In genomic region chr12:102388469-102388868, GRCh38 we compare ENCODE assay signal across 1 cellular context.
TF ChIP-seq lines count a peak whose summit lies in the region.

No MANE protein-coding gene starts in this region.

TF ChIP-seq in HepG2, 621 proteins besides CTCF, POLR2A, EP300 and RAD21 (continued from another document):
- TF ChIP-seq ZNF704 (CRISPR knock-in tag; IDR thresholded peaks at IDR 0.05; ENCODE audit: borderline replicate concordance) (no peak), RARA (CRISPR knock-in tag; IDR thresholded peaks at IDR 0.05) (peak; percentile 27; the same call in 1 of the 2 replicates), FOXA1 (IDR thresholded peaks at IDR 0.05) (no peak), FOXA1 (CRISPR knock-in tag; IDR thresholded peaks at IDR 0.05) (peak; percentile 22; the same call in 1 of the 2 replicates), FOXA3 (CRISPR knock-in tag; IDR thresholded peaks at IDR 0.05) (peak; percentile 31; the same call in 1 of the 2 replicates), HOXA9 (CRISPR knock-in tag; IDR thresholded peaks at IDR 0.05; ENCODE audit: borderline replicate concordance) (no peak), SOX6 (IDR thresholded peaks at IDR 0.05) (no peak), SOX6 (CRISPR knock-in tag; IDR thresholded peaks at IDR 0.05) (peak; percentile 17; the same call in 1 of the 2 replicates), ZBTB10 (CRISPR knock-in tag; IDR thresholded peaks at IDR 0.05; ENCODE audit: borderline replicate concordance) (peak; percentile 68; the same call in 1 of the 2 replicates), ZMYM2 (CRISPR knock-in tag; IDR thresholded peaks at IDR 0.05) (no peak), ZNF784 (CRISPR knock-in tag; IDR thresholded peaks at IDR 0.05; ENCODE audit: borderline replicate concordance) (no peak), ZNF503 (CRISPR knock-in tag; IDR thresholded peaks at IDR 0.05) (no peak), RFX3 (CRISPR knock-in tag; IDR thresholded peaks at IDR 0.05) (no peak), ZNF550 (CRISPR knock-in tag; IDR thresholded peaks at IDR 0.05; ENCODE audit: borderline replicate concordance) (no peak), ZNF263 (CRISPR knock-in tag; IDR thresholded peaks at IDR 0.05) (no peak), ZMYM3 (CRISPR knock-in tag; IDR thresholded peaks at IDR 0.05) (no peak), ZNF644 (CRISPR knock-in tag; IDR thresholded peaks at IDR 0.05; ENCODE audit: low read depth) (0 out of 2 replicates have a peak, but pooled peaks have one; percentile 20), SKI (IDR thresholded peaks at IDR 0.05; ENCODE audit: partially characterized antibody) (peak; percentile 42), ZMYM4 (CRISPR knock-in tag; IDR thresholded peaks at IDR 0.05) (peak; percentile 41; the same call in 1 of the 2 replicates), SOX13 (IDR thresholded peaks at IDR 0.05) (no peak), SOX13 (CRISPR knock-in tag; conservative IDR thresholded peaks at IDR 0.05 in 1 of 2, IDR thresholded peaks at IDR 0.05 in 1 of 2) (0 out of 4 replicates have a peak, but pooled peaks of 1 of the 2 experiments have one; percentile 8), PAXIP1 (CRISPR knock-in tag; conservative IDR thresholded peaks at IDR 0.05) (peak; percentile 31; the same call in 1 of the 2 replicates), BCL6 (CRISPR knock-in tag; IDR thresholded peaks at IDR 0.05) (peak; percentile 72), KAT7 (CRISPR knock-in tag; IDR thresholded peaks at IDR 0.05; ENCODE audit: borderline replicate concordance) (no peak), AHDC1 (CRISPR knock-in tag; IDR thresholded peaks at IDR 0.05; ENCODE audit: borderline replicate concordance) (peak; percentile 46; the same call in 1 of the 2 replicates), TEAD3 (CRISPR knock-in tag; optimal IDR thresholded peaks at IDR 0.05; ENCODE audit: borderline replicate concordance) (peak; percentile 34), ZNF414 (CRISPR knock-in tag; IDR thresholded peaks at IDR 0.05) (no peak)
